ENCODE assay signal across 1 cellular context in genomic region chr1:28648493-28649238, GRCh38.
TF ChIP-seq lines count a peak whose summit lies in the region.

Gene RNU11 (plus strand): TSS chr1:28648600.

TF ChIP-seq in GM12878, 131 proteins besides CTCF, POLR2A, EP300 and RAD21 (continued from another document and continues in another):
- TF ChIP-seq ZBTB11 (CRISPR knock-in tag; IDR thresholded peaks at IDR 0.05): peak; percentile 86
- peak; percentile 91 for TF ChIP-seq YY1 (IDR thresholded peaks at IDR 0.05; ENCODE audit: low read depth, low read length)
- TF ChIP-seq ZNF24 (IDR thresholded peaks at IDR 0.05): peak; percentile 77
- TF ChIP-seq IRF4 (IDR thresholded peaks at IDR 0.05; ENCODE audit: low read depth, low read length): peak; percentile 80
- TF ChIP-seq ZNF687 (IDR thresholded peaks at IDR 0.05): peak; percentile 100
- TF ChIP-seq ATF3 (IDR thresholded peaks at IDR 0.05; ENCODE audit: borderline replicate concordance, extremely low read depth, low read depth, low read length): no peak
- TF ChIP-seq SRF (IDR thresholded peaks at IDR 0.05; ENCODE audit: low read depth in 2 of 2, low read length in 2 of 2): peak; percentile 7 to 84; a peak in 2 of 4 replicates
- no peak for TF ChIP-seq RFX5 (IDR thresholded peaks at IDR 0.05; ENCODE audit: low read depth, low read length)
- peak; percentile 75 for TF ChIP-seq GATAD2B (conservative IDR thresholded peaks at IDR 0.05; ENCODE audit: low read depth)
- no peak for TF ChIP-seq MAX (IDR thresholded peaks at IDR 0.05; ENCODE audit: low read depth, low read length)
- TF ChIP-seq SPI1 (IDR thresholded peaks at IDR 0.05; ENCODE audit: borderline replicate concordance, insufficient read depth, low read depth, low read length): peak; percentile 80; the same call in 1 of the 2 replicates
- TF ChIP-seq BACH1 (IDR thresholded peaks at IDR 0.05; ENCODE audit: borderline replicate concordance): peak; percentile 100
- TF ChIP-seq SREBF1 (IDR thresholded peaks at IDR 0.05; ENCODE audit: low read length): 0 out of 2 replicates have a peak, but pooled peaks have one; percentile 52
- no peak for TF ChIP-seq CBX3 (IDR thresholded peaks at IDR 0.05; ENCODE audit: borderline replicate concordance, low read depth)
- no peak for TF ChIP-seq MYC (IDR thresholded peaks at IDR 0.05; ENCODE audit: insufficient read depth, insufficient read length, insufficient replicate concordance, low read length, severe bottlenecking)
- TF ChIP-seq NBN (IDR thresholded peaks at IDR 0.05): peak; percentile 100
- peak; percentile 71; the same call in 1 of the 2 replicates for TF ChIP-seq DPF2 (IDR thresholded peaks at IDR 0.05)
- peak; percentile 84 for TF ChIP-seq ZSCAN29 (IDR thresholded peaks at IDR 0.05)
- TF ChIP-seq PAX5 (IDR thresholded peaks at IDR 0.05; ENCODE audit: borderline replicate concordance, low read depth, low read length): peak; percentile 92
- peak; percentile 83; the same call in 1 of the 2 replicates for TF ChIP-seq RB1 (IDR thresholded peaks at IDR 0.05; ENCODE audit: borderline replicate concordance)
- 0 out of 2 replicates have a peak, but pooled peaks have one; percentile 27 for TF ChIP-seq NR2C1 (IDR thresholded peaks at IDR 0.05)
- no peak for TF ChIP-seq NR2C2 (IDR thresholded peaks at IDR 0.05; ENCODE audit: borderline replicate concordance, control insufficient read depth, insufficient read length, low read depth)
- TF ChIP-seq CBFB (IDR thresholded peaks at IDR 0.05; ENCODE audit: low read depth): peak; percentile 100
- peak; percentile 78 for TF ChIP-seq IKZF1 (conservative IDR thresholded peaks at IDR 0.05)
- TF ChIP-seq ELK1 (IDR thresholded peaks at IDR 0.05; ENCODE audit: low read depth, low read length): peak; percentile 46; the same call in 1 of the 2 replicates
- TF ChIP-seq JUND (IDR thresholded peaks at IDR 0.05; ENCODE audit: low read depth, low read length): no peak
- TF ChIP-seq SIX5 (IDR thresholded peaks at IDR 0.05; ENCODE audit: low read depth, low read length, severe bottlenecking): peak; percentile 51
- TF ChIP-seq MTA3 (IDR thresholded peaks at IDR 0.05; ENCODE audit: borderline replicate concordance, low read length): peak; percentile 100
- TF ChIP-seq PKNOX1 (IDR thresholded peaks at IDR 0.05): peak; percentile 87
- TF ChIP-seq HSF1 (IDR thresholded peaks at IDR 0.05; ENCODE audit: low read depth, low read length): peak; percentile 87
- no peak for TF ChIP-seq USF2 (IDR thresholded peaks at IDR 0.05; ENCODE audit: borderline replicate concordance, low read depth, low read length)
- peak; percentile 100 for TF ChIP-seq ZBTB4 (CRISPR knock-in tag; IDR thresholded peaks at IDR 0.05)
- TF ChIP-seq CEBPZ (IDR thresholded peaks at IDR 0.05; ENCODE audit: low read depth, low read length): peak; percentile 80
- TF ChIP-seq ATF7 (IDR thresholded peaks at IDR 0.05; ENCODE audit: low read depth): peak; percentile 92
- peak; percentile 88 for TF ChIP-seq ESRRA (IDR thresholded peaks at IDR 0.05; ENCODE audit: low read length)
- peak; percentile 99 for TF ChIP-seq ZNF207 (IDR thresholded peaks at IDR 0.05; ENCODE audit: borderline replicate concordance)
